18 cellular contexts compared by ENCODE assay signal in the genomic region with DNA sequence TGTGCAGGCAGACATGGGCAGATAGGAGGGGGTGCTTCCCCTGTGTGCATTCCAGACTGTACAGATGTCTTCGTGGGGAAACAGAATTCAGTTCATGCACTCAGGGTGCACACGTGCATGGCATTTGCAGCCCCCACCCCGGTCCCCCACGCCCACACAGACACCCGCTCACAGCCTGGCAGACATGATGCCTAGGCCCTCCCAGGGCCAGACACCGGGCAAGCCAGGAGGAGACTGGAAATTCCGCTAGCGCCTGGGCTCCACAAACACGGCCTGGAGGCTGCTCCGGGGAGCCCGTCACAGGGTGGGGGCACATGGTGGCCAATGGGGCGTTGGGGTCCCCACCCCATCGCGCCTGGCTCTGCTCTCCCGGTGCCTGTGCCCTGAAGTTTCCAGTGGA. TPM values are rescaled to one million over a fixed set of nuclear protein-coding genes. Genes with fewer than 3 reads are reported as not detected.
DNase-seq lines count a peak whose midpoint lies in the region; ATAC-seq and TF ChIP-seq lines count a peak whose summit lies in the region.
"Had no signal": no experiment of that assay in that cellular context is flagged by ENCODE, and none has a peak within 500 bp of the region (broad histone marks: within the 10 kb centered on the region; RNA-seq: fewer than 3 reads in every experiment).

No MANE protein-coding gene starts in this region.

- peaks cover 18 to 44% (median 30%) of the 10 kb centered on the region in 10 experiments; a peak in 19 of 20 replicates for H3K4me1 ChIP-seq in BLaER1 treated with 17β-estradiol and CSF1 and Interleukin-3, amounts not matched to agents 10 nM and 100 nM
- peaks cover 24% of the 10 kb centered on the region for H3K4me1 ChIP-seq in CD8-positive, alpha-beta memory T cell (ENCODE audit: insufficient read depth, low read length)
- H3K4me1 ChIP-seq in left ventricle myocardium inferior = peaks cover 32% of the 10 kb centered on the region

- CTCF ChIA-PET in CD8-positive, alpha-beta memory T cell (lab: Charles Lee) = interaction anchor here (1.0 to 1.3 kb wide), 2 partner anchors 9 to 21 kb away, joined by 3 to 4 read pairs; no protein-coding TSS in a partner anchor
- CTCF ChIA-PET in activated CD8-positive, alpha-beta T cell treated with anti-CD3 and anti-CD28 coated beads, Interleukin-2, amount 10 ng/mL, durations not matched to agents 7 days and 5 days (lab: Charles Lee) = interaction anchor here (1.0 to 1.6 kb wide), 2 partner anchors 10 to 13 kb away, joined by 3 to 10 read pairs; no protein-coding TSS in a partner anchor

- H3K4me1 Mint-ChIP-seq in CD8-positive, alpha-beta memory T cell = peaks cover 18 to 42% (median 23%) of the 10 kb centered on the region in 3 donors
- H3K4me1 Mint-ChIP-seq in activated CD8-positive, alpha-beta T cell treated with anti-CD3 and anti-CD28 coated beads, Interleukin-2, amount 10 ng/mL, durations not matched to agents 7 days and 5 days (ENCODE audit: low read depth) = peaks cover 30% of the 10 kb centered on the region
- H3K4me1 Mint-ChIP-seq in memory B cell = peaks cover 17% of the 10 kb centered on the region

- peaks cover 22 to 37% (median 33%) of the 10 kb centered on the region in 11 experiments for H3K27me3 ChIP-seq in BLaER1 treated with 17β-estradiol and CSF1 and Interleukin-3, amounts not matched to agents 10 nM and 100 nM
- peaks cover 3% of the 10 kb centered on the region for H3K27me3 ChIP-seq in CD8-positive, alpha-beta memory T cell (ENCODE audit: insufficient read depth, low read length, poor library complexity, severe bottlenecking)
- H3K27me3 ChIP-seq in left ventricle myocardium inferior (ENCODE audit: low read depth) = peaks cover 89% of the 10 kb centered on the region

- no peaks in the 10 kb centered on the region for H3K36me3 Mint-ChIP-seq in CD8-positive, alpha-beta memory T cell
- H3K36me3 Mint-ChIP-seq in activated CD8-positive, alpha-beta T cell treated with anti-CD3 and anti-CD28 coated beads, Interleukin-2, amount 10 ng/mL, durations not matched to agents 7 days and 5 days (ENCODE audit: low read depth) = no peaks in the 10 kb centered on the region
- H3K36me3 Mint-ChIP-seq in memory B cell = no peaks in the 10 kb centered on the region

- peaks cover 0 to 11% (median 0%) of the 10 kb centered on the region in 11 experiments; a peak in 1 of 22 replicates for H3K36me3 ChIP-seq in BLaER1 treated with 17β-estradiol and CSF1 and Interleukin-3, amounts not matched to agents 10 nM and 100 nM
- no peaks in the 10 kb centered on the region for H3K36me3 ChIP-seq in CD8-positive, alpha-beta memory T cell (ENCODE audit: insufficient read depth, low read length)
- no peaks in the 10 kb centered on the region for H3K36me3 ChIP-seq in left ventricle myocardium inferior
- H3K36me3 ChIP-seq: stomach, transverse colon had no signal

- no peak for TF ChIP-seq CTCF in left ventricle myocardium inferior (IDR thresholded peaks at IDR 0.05; ENCODE audit: borderline replicate concordance)

- H3K4me3 Mint-ChIP-seq in CD8-positive, alpha-beta memory T cell = peak overlapping the region in 5 of 7 donors; percentile 73 to 90 (median 77)
- peak overlapping the region; percentile 40 for H3K4me3 Mint-ChIP-seq in activated CD8-positive, alpha-beta T cell treated with anti-CD3 and anti-CD28 coated beads, Interleukin-2, amount 10 ng/mL, durations not matched to agents 7 days and 5 days
- peak overlapping the region; percentile 62 for H3K4me3 Mint-ChIP-seq in memory B cell
- H3K4me3 Mint-ChIP-seq: activated CD4-positive, alpha-beta T cell treated with anti-CD3 and anti-CD28 coated beads, Interleukin-2, amount 10 ng/mL, durations not matched to agents 7 days and 5 days; neural crest cell had no signal

- peak overlapping the region in 8 of 11 experiments; percentile 35 to 76 (median 57); a peak in 13 of 22 replicates for H3K27ac ChIP-seq in BLaER1 treated with 17β-estradiol and CSF1 and Interleukin-3, amounts not matched to agents 10 nM and 100 nM
- H3K27ac ChIP-seq in CD8-positive, alpha-beta memory T cell (ENCODE audit: low read depth, low read length) = no peak overlapping the region
- H3K27ac ChIP-seq in left ventricle myocardium inferior (replicated peaks) = no peak overlapping the region
- H3K27ac ChIP-seq: psoas muscle, stomach, transverse colon had no signal

- no peak overlapping the region for H3K4me3 ChIP-seq in BLaER1 treated with 17β-estradiol and CSF1 and Interleukin-3, amounts not matched to agents 10 nM and 100 nM
- no peak overlapping the region for H3K4me3 ChIP-seq in CD8-positive, alpha-beta memory T cell (ENCODE audit: low read length)
- no peak overlapping the region for H3K4me3 ChIP-seq in left ventricle myocardium inferior

- ATAC-seq in activated CD8-positive, alpha-beta T cell treated with anti-CD3 and anti-CD28 coated beads, Interleukin-2, amount 10 ng/mL, durations not matched to agents 7 days and 5 days = no peak
- ATAC-seq in memory B cell (ENCODE audit: low read depth) = no peak
- no peak for ATAC-seq in HG02763 (IDR thresholded peaks at IDR 0.05; ENCODE audit: unreplicated experiment)

- H3K27me3 Mint-ChIP-seq in CD8-positive, alpha-beta memory T cell = peaks cover 3 to 4% of the 10 kb centered on the region in 2 donors
- H3K27me3 Mint-ChIP-seq in activated CD8-positive, alpha-beta T cell treated with anti-CD3 and anti-CD28 coated beads, Interleukin-2, amount 10 ng/mL, durations not matched to agents 7 days and 5 days (ENCODE audit: low read depth) = peaks cover 13% of the 10 kb centered on the region
- peaks cover 23% of the 10 kb centered on the region for H3K27me3 Mint-ChIP-seq in memory B cell

- H4K20me1 ChIP-seq in BLaER1 treated with 17β-estradiol and CSF1 and Interleukin-3, amounts not matched to agents 10 nM and 100 nM = peaks cover 0 to 17% (median 0%) of the 10 kb centered on the region in 11 experiments; a peak in 3 of 22 replicates

- no peak for DNase-seq in CD8-positive, alpha-beta memory T cell
- DNase-seq in activated CD8-positive, alpha-beta T cell treated with anti-CD3 and anti-CD28 coated beads, Interleukin-2, amount 10 ng/mL, durations not matched to agents 7 days and 5 days = no peak
- no peak for DNase-seq in memory B cell (ENCODE audit: low spot score in 2 of 2)
- DNase-seq in ecto neural progenitor cell (ENCODE audit: low spot score) = no peak
- no peak for DNase-seq in activated gamma-delta T cell treated with Interleukin-2 at 50 U/mL for 16 hours
- no peak for DNase-seq in left ventricle myocardium inferior
- DNase-seq: NCI-H1048, NCI-H446 had no signal

- POLR2A ChIA-PET in CD8-positive, alpha-beta memory T cell (lab: Charles Lee) = interaction anchor here (0.6 kb wide), 1 partner anchor 122 kb away, joined by 3 read pairs; a partner anchor contains a TSS
- POLR2A ChIA-PET in activated CD8-positive, alpha-beta T cell treated with anti-CD3 and anti-CD28 coated beads, Interleukin-2, amount 10 ng/mL, durations not matched to agents 7 days and 5 days (lab: Charles Lee) = no interaction called here

- H3K27ac Mint-ChIP-seq in CD8-positive, alpha-beta memory T cell = no peak overlapping the region
- H3K27ac Mint-ChIP-seq in activated CD8-positive, alpha-beta T cell treated with anti-CD3 and anti-CD28 coated beads, Interleukin-2, amount 10 ng/mL, durations not matched to agents 7 days and 5 days = no peak overlapping the region
- H3K27ac Mint-ChIP-seq in memory B cell = no peak overlapping the region
- H3K27ac Mint-ChIP-seq: activated CD4-positive, alpha-beta T cell treated with anti-CD3 and anti-CD28 coated beads, Interleukin-2, amount 10 ng/mL, durations not matched to agents 7 days and 5 days had no signal

- H3K9me3 Mint-ChIP-seq in CD8-positive, alpha-beta memory T cell = peaks cover 0 to 3% (median 0%) of the 10 kb centered on the region in 5 donors
- H3K9me3 Mint-ChIP-seq in activated CD8-positive, alpha-beta T cell treated with anti-CD3 and anti-CD28 coated beads, Interleukin-2, amount 10 ng/mL, durations not matched to agents 7 days and 5 days (ENCODE audit: insufficient read depth) = no peaks in the 10 kb centered on the region
- no peaks in the 10 kb centered on the region for H3K9me3 Mint-ChIP-seq in memory B cell
- H3K9me3 Mint-ChIP-seq: activated CD4-positive, alpha-beta T cell treated with anti-CD3 and anti-CD28 coated beads, Interleukin-2, amount 10 ng/mL, durations not matched to agents 7 days and 5 days; neural crest cell had no signal

- H3K9ac ChIP-seq in BLaER1 treated with 17β-estradiol and CSF1 and Interleukin-3, amounts not matched to agents 10 nM and 100 nM = peak overlapping the region in 2 of 11 experiments; percentile 24 to 46; a peak in 1 of 22 replicates
- H3K9ac ChIP-seq: SK-N-SH had no signal

- peaks cover 0 to 24% (median 0%) of the 10 kb centered on the region in 11 experiments; a peak in 5 of 22 replicates for H3K9me3 ChIP-seq in BLaER1 treated with 17β-estradiol and CSF1 and Interleukin-3, amounts not matched to agents 10 nM and 100 nM (replicated peaks in 1 of 11)
- H3K9me3 ChIP-seq in CD8-positive, alpha-beta memory T cell (ENCODE audit: low read length) = no peaks in the 10 kb centered on the region
- H3K9me3 ChIP-seq in left ventricle myocardium inferior (replicated peaks) = no peaks in the 10 kb centered on the region
- H3K9me3 ChIP-seq: psoas muscle, SK-N-SH, transverse colon had no signal

- intact Hi-C loops in left ventricle myocardium inferior (cut with micrococcal nuclease) = no loop called here

- H3K4me2 ChIP-seq in BLaER1 treated with 17β-estradiol and CSF1 and Interleukin-3, amounts not matched to agents 10 nM and 100 nM = peak overlapping the region in 9 of 11 experiments; percentile 25 to 80 (median 62); a peak in 13 of 22 replicates

RNA-seq across cellular contexts. Expression of a gene that starts 3.5 kb away (rescaled TPM):
- total RNA-seq in CD8-positive, alpha-beta memory T cell = under 1 TPM; 0.07 to 0.11 TPM
- polyA plus RNA-seq in CD8-positive, alpha-beta memory T cell = 0.33 TPM
- total RNA-seq in activated CD8-positive, alpha-beta T cell treated with anti-CD3 and anti-CD28 coated beads, Interleukin-2, amount 10 ng/mL, durations not matched to agents 7 days and 5 days = under 1 TPM; 0.16 to 0.24 TPM
- total RNA-seq in left ventricle myocardium inferior = 0.08 TPM
- total RNA-seq: HT1080, psoas muscle had no signal

RNA-seq across cellular contexts. Expression of a gene that starts 12.9 kb away (rescaled TPM):
- 1 to 10 TPM; 6.5 to 7.5 TPM for total RNA-seq in CD8-positive, alpha-beta memory T cell
- not detected for polyA plus RNA-seq in CD8-positive, alpha-beta memory T cell
- total RNA-seq in activated CD8-positive, alpha-beta T cell treated with anti-CD3 and anti-CD28 coated beads, Interleukin-2, amount 10 ng/mL, durations not matched to agents 7 days and 5 days = 10 to 100 TPM; 10.0 to 10.6 TPM
- 7.8 TPM for total RNA-seq in left ventricle myocardium inferior

RNA-seq across cellular contexts. Expression of a gene that starts 25.5 kb away (rescaled TPM):
- 100 to 1,000 TPM; 337 to 341 TPM for total RNA-seq in CD8-positive, alpha-beta memory T cell
- polyA plus RNA-seq in CD8-positive, alpha-beta memory T cell = 334 TPM
- 100 to 1,000 TPM; 388 to 413 TPM for total RNA-seq in activated CD8-positive, alpha-beta T cell treated with anti-CD3 and anti-CD28 coated beads, Interleukin-2, amount 10 ng/mL, durations not matched to agents 7 days and 5 days
- 1,029 TPM for total RNA-seq in left ventricle myocardium inferior

RNA-seq across cellular contexts. Expression of a gene that starts 26.2 kb away (rescaled TPM):
- 1 to 10 TPM; 3.1 to 3.4 TPM for total RNA-seq in CD8-positive, alpha-beta memory T cell
- 1.4 TPM for polyA plus RNA-seq in CD8-positive, alpha-beta memory T cell
- total RNA-seq in activated CD8-positive, alpha-beta T cell treated with anti-CD3 and anti-CD28 coated beads, Interleukin-2, amount 10 ng/mL, durations not matched to agents 7 days and 5 days = 1 to 10 TPM; 3.4 to 3.9 TPM
- 0.77 TPM for total RNA-seq in left ventricle myocardium inferior
- total RNA-seq: skeletal muscle tissue had no signal

Comparison
In these comparisons a context has a peak if more than half of its experiments do, and no peak if none do; other contexts are left out.
1. H3K27ac ChIP-seq: peak in BLaER1 treated with 17β-estradiol and CSF1 and Interleukin-3, amounts not matched to agents 10 nM and 100 nM (8 of 11); none in CD8-positive, alpha-beta memory T cell (single experiment) and left ventricle myocardium inferior (single experiment).
2. Peak in every context shown above with its lines, with median percentiles within 50 percentile points of each other: H3K4me3 Mint-ChIP-seq.